In the genomic region with DNA sequence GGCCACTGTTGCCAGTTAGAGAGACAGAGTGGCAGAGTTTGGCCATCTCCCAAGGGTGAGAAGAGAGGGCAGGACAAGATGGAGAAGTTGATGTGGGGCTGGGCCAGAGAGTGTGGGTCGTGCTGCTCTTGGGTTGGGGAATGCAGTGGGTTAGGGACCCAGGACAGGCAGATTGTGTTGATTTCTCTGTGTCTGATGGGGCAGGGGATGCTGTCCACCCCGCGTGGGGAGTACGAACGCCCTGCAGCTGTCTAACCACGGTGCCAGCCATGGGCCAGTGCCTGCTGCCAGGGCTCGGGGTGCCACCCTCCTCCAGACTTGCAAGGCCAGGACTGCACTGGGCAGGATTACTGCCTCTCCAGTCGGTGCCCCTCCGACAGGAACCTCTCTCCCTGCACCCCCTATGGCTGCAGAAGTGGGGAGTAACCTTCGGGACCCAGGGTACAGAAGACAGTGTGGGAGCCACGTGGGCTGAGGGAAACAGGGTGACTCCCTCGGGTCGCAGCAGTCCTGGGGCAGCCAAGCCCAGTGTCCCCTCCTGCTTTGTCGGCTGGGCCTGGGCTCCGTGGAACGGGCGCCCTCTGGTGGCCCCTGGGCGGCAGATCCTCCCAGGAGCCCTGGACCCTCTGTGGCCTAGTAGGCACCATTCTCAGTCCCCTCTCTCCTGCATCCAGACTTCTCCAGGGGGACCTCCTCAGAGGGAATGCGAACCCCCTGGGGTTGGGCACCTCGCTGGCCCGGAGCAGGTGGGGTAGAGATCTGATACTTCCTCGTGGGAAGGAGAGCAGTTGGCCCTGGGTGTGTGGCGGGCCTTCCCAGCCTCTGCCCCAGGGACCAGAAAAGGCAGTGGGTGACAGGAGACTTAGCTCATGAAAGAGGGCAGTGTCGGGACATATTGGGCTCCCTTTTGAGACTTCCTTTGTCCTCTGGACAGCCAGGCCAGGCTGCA, we compare ENCODE assay signal across 9 cellular contexts. TPM values are rescaled to one million over a fixed set of nuclear protein-coding genes. Genes with fewer than 3 reads are reported as not detected.
DNase-seq lines count a peak whose midpoint lies in the region; ATAC-seq and TF ChIP-seq lines count a peak whose summit lies in the region.
"Had no signal": no experiment of that assay in that cellular context is flagged by ENCODE, and none has a peak within 500 bp of the region (broad histone marks: within the 10 kb centered on the region; RNA-seq: fewer than 3 reads in every experiment).

No MANE protein-coding gene starts in this region.

- POLR2A ChIA-PET in PC-9 (lab: Charles Lee; ENCODE audit: unreplicated experiment) = interaction anchor here (0.6 to 1.1 kb wide), 3 partner anchors 12 to 204 kb away, joined by 3 to 4 read pairs (median 3); no protein-coding TSS in a partner anchor

- CTCF ChIA-PET in PC-9 (lab: Charles Lee) = interaction anchor here (1.0 kb wide), 1 partner anchor 206 kb away, joined by 4 read pairs; no protein-coding TSS in a partner anchor

- H3K36me3 ChIP-seq in PC-9 (ENCODE audit: low read depth) = no peaks in the 10 kb centered on the region
- no peaks in the 10 kb centered on the region for H3K36me3 ChIP-seq in neural progenitor cell
- H3K36me3 ChIP-seq in subcutaneous abdominal adipose tissue (ENCODE audit: control insufficient read depth in 5 of 5, insufficient read depth in 5 of 5, low read length in 5 of 5) = no peaks in the 10 kb centered on the region

- H3K4me1 ChIP-seq in PC-9 (replicated peaks; ENCODE audit: insufficient read depth) = peaks cover 30% of the 10 kb centered on the region
- H3K4me1 ChIP-seq in neural progenitor cell = peaks cover 9% of the 10 kb centered on the region
- H3K4me1 ChIP-seq in subcutaneous abdominal adipose tissue (ENCODE audit: control insufficient read depth in 5 of 5, insufficient read depth in 5 of 5, low read length in 5 of 5) = peaks cover 3 to 50% (median 43%) of the 10 kb centered on the region in 5 donors

- BruUV-seq in PC-9 (replicated peaks; lab: Mats Ljungman, UMichigan) = no TSS peak

- H4K20me1 ChIP-seq in PC-9 (ENCODE audit: insufficient read depth) = peaks cover 27% of the 10 kb centered on the region
- peaks cover 60% of the 10 kb centered on the region for H4K20me1 ChIP-seq in neural progenitor cell (ENCODE audit: low read depth)

- no peaks in the 10 kb centered on the region for H3K9me2 ChIP-seq in PC-9 (ENCODE audit: insufficient read depth)

- peak; percentile 87 for DNase-seq in Ammon's horn (ENCODE audit: low spot score)
- peak; percentile 53 to 91 for DNase-seq in PC-9
- DNase-seq in activated T-helper 1 cell treated with Interleukin-2 at 50 U/mL for 16 hours (ENCODE audit: low read depth) = peak; percentile 52
- peak; percentile 56 for DNase-seq in fibroblast of peridontal ligament (ENCODE audit: extremely low read depth)
- DNase-seq in neural progenitor cell (ENCODE audit: low spot score) = peak; percentile 86
- DNase-seq in cortex of kidney (lab: John Stamatoyannopoulos, UW) = no peak

- H3K4me3 ChIP-seq in PC-9 (no peak overlapping the region), neural progenitor cell (no peak overlapping the region), subcutaneous abdominal adipose tissue (ENCODE audit: low read depth in 1 of 5, low read length in 5 of 5) (peak overlapping the region in 3 of 5 donors; percentile 26 to 47 (median 46))

- H3K4me1 Mint-ChIP-seq in neural progenitor cell = peaks cover 17% of the 10 kb centered on the region

- peak; percentile 98 for TF ChIP-seq CTCF in PC-9 (conservative IDR thresholded peaks at IDR 0.05)
- TF ChIP-seq CTCF in neural progenitor cell (IDR thresholded peaks at IDR 0.05) = peak; percentile 95

- H3F3A ChIP-seq in PC-9 (ENCODE audit: insufficient read depth, low read depth) (peaks cover 15% of the 10 kb centered on the region), neural progenitor cell (ENCODE audit: low read depth) (no peaks in the 10 kb centered on the region)

- H3K79me2 ChIP-seq in PC-9 (ENCODE audit: low read depth) (peaks cover 42% of the 10 kb centered on the region), neural progenitor cell (ENCODE audit: low read depth) (peaks cover 64% of the 10 kb centered on the region)

- intact Hi-C loops in PC-9 (cut with micrococcal nuclease; ENCODE audit: unreplicated experiment) = loop anchor here (1.0 to 5.0 kb wide), 4 partner anchors 129 to 288 kb away; partner anchors contain the start of gene RNPEPL1

- ATAC-seq in GM21529 (IDR thresholded peaks at IDR 0.05; ENCODE audit: unreplicated experiment) = peak; percentile 34

- peak overlapping the region; percentile 93 for H3K27ac Mint-ChIP-seq in neural progenitor cell

- H3K9me3 ChIP-seq in PC-9 (ENCODE audit: insufficient read depth, low read depth) (no peaks in the 10 kb centered on the region), neural progenitor cell (ENCODE audit: low read depth) (no peaks in the 10 kb centered on the region), subcutaneous abdominal adipose tissue (ENCODE audit: control insufficient read depth in 5 of 5, low read length in 5 of 5) (no peaks in the 10 kb centered on the region)

- H2AFZ ChIP-seq in PC-9 (no peak overlapping the region), neural progenitor cell (replicated peaks) (no peak overlapping the region)

- no peaks in the 10 kb centered on the region for H3K9me3 Mint-ChIP-seq in neural progenitor cell
- H3K9me3 Mint-ChIP-seq: IgD-negative memory B cell had no signal

- peak overlapping the region; percentile 83 for H3K4me3 Mint-ChIP-seq in neural progenitor cell

- no peaks in the 10 kb centered on the region for H3K36me3 Mint-ChIP-seq in neural progenitor cell
- H3K36me3 Mint-ChIP-seq: IgD-negative memory B cell had no signal

- H3K27ac ChIP-seq in PC-9 (no peak overlapping the region), neural progenitor cell (no peak overlapping the region), subcutaneous abdominal adipose tissue (ENCODE audit: low read depth, low read length) (no peak overlapping the region)

- H3K9ac ChIP-seq in neural progenitor cell = no peak overlapping the region
- H3K9ac ChIP-seq in subcutaneous abdominal adipose tissue (ENCODE audit: low read length in 5 of 5) = peak overlapping the region in 1 of 5 donors; percentile 21

- peaks cover 4% of the 10 kb centered on the region for H3K27me3 Mint-ChIP-seq in neural progenitor cell (ENCODE audit: insufficient read depth, low read depth)

- H3K27me3 ChIP-seq in PC-9 (ENCODE audit: insufficient read depth, low read depth) (no peaks in the 10 kb centered on the region), neural progenitor cell (peaks cover 17% of the 10 kb centered on the region), subcutaneous abdominal adipose tissue (ENCODE audit: control insufficient read depth in 5 of 5, insufficient read depth in 4 of 5, low read length in 5 of 5) (peaks cover 0 to 22% (median 9%) of the 10 kb centered on the region in 5 donors)

- peak overlapping the region; percentile 97 for H3K4me2 ChIP-seq in PC-9
- no peak overlapping the region for H3K4me2 ChIP-seq in neural progenitor cell

RNA-seq across cellular contexts. Expression of gene GPC1, which starts 2.7 kb away (rescaled TPM):
- total RNA-seq in PC-9 (2021) = 302 and 319 TPM in 2 replicates
- 14.2 and 65.0 TPM in 2 replicates for total RNA-seq in neural progenitor cell (ENCODE audit: low replicate concordance)

Comparison
In these comparisons a context has a peak if more than half of its experiments do, and no peak if none do; other contexts are left out.
1. H3K4me3 ChIP-seq: peak in subcutaneous abdominal adipose tissue (3 of 5); none in PC-9 (single experiment) and neural progenitor cell (single experiment).